13 cellular contexts compared by ENCODE assay signal in the genomic region with DNA sequence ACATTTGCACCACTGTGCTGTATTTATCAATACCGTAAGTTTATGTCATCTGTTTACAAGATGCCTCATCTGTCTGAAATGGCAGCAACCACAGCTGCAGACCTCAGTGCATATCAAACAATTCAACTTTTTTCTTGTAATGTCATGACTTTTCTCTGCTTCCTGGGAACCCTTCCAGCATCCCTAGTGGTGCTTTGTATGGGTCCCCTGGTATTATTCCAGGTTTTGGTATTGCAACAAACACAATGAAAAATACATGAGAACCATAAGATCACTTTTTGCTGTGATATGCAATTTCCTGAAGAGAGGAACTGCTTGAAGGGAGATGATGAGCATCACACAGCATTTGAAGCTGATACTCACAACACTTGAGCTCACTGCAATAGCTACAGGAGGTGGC.
"Had no signal": no experiment of that assay in that cellular context is flagged by ENCODE, and none has a peak within 500 bp of the region (broad histone marks: within the 10 kb centered on the region; RNA-seq: fewer than 3 reads in every experiment).

No MANE protein-coding gene starts in this region.

- H3K9me3 Mint-ChIP-seq: central memory CD8-positive, alpha-beta T cell had no signal

- ATAC-seq: psoas muscle; stimulated activated naive CD8-positive, alpha-beta T cell treated with anti-CD3 and anti-CD28 coated beads, Interleukin-15, amount 100 ng/mL, for 72 hours had no signal

- H3K4me3 Mint-ChIP-seq: activated CD4-positive, alpha-beta memory T cell treated with anti-CD3 and anti-CD28 coated beads for 36 hours; activated naive CD8-positive, alpha-beta T cell treated with anti-CD3 and anti-CD28 coated beads, Interleukin-2, amount 10 ng/mL, durations not matched to agents 7 days and 5 days; central memory CD8-positive, alpha-beta T cell; dendritic cell treated with granulocyte-macrophage colony-stimulating factor and Interleukin-4, amounts not matched to agents 40 ng/mL and 50 ng/mL, for 4 days; nephron progenitor cell; stimulated activated naive CD8-positive, alpha-beta T cell treated with anti-CD3 and anti-CD28 coated beads, Interleukin-15, amount 100 ng/mL, for 72 hours had no signal

- DNase-seq: activated CD4-positive, alpha-beta memory T cell treated with anti-CD3 and anti-CD28 coated beads for 36 hours; activated CD4-positive, CD25-positive, alpha-beta regulatory T cell treated with anti-CD3 and anti-CD28 coated beads, Interleukin-2, amount 50 U/mL, for 72 hours; activated naive CD8-positive, alpha-beta T cell treated with anti-CD3 and anti-CD28 coated beads, Interleukin-2, amount 10 ng/mL, durations not matched to agents 7 days and 5 days; activated T-cell treated with anti-CD3 and anti-CD28 coated beads, Interleukin-2, amount 50 U/mL, for 48 hours; aorta; heart left ventricle; nephron progenitor cell; psoas muscle; stimulated activated CD4-positive, alpha-beta T cell treated with anti-CD3 and anti-CD28 coated beads, Interleukin-4, amount 100 ng/mL, for 24 hours; stimulated activated naive CD8-positive, alpha-beta T cell treated with anti-CD3 and anti-CD28 coated beads, Interleukin-15, amount 100 ng/mL, for 72 hours had no signal

- H3K27me3 Mint-ChIP-seq: dendritic cell treated with granulocyte-macrophage colony-stimulating factor and Interleukin-4, amounts not matched to agents 40 ng/mL and 50 ng/mL, for 4 days; stimulated activated naive CD8-positive, alpha-beta T cell treated with anti-CD3 and anti-CD28 coated beads, Interleukin-15, amount 100 ng/mL, for 72 hours had no signal

- H3K4me3 ChIP-seq: heart left ventricle, psoas muscle, thoracic aorta had no signal

- H3K27ac Mint-ChIP-seq: activated CD4-positive, alpha-beta memory T cell treated with anti-CD3 and anti-CD28 coated beads for 36 hours; activated naive CD8-positive, alpha-beta T cell treated with anti-CD3 and anti-CD28 coated beads, Interleukin-2, amount 10 ng/mL, durations not matched to agents 7 days and 5 days; dendritic cell treated with granulocyte-macrophage colony-stimulating factor and Interleukin-4, amounts not matched to agents 40 ng/mL and 50 ng/mL, for 4 days; nephron progenitor cell; stimulated activated naive CD8-positive, alpha-beta T cell treated with anti-CD3 and anti-CD28 coated beads, Interleukin-15, amount 100 ng/mL, for 72 hours had no signal

- H3K36me3 Mint-ChIP-seq: activated naive CD8-positive, alpha-beta T cell treated with anti-CD3 and anti-CD28 coated beads, Interleukin-2, amount 10 ng/mL, durations not matched to agents 7 days and 5 days had no signal

- H3K4me1 Mint-ChIP-seq: activated naive CD8-positive, alpha-beta T cell treated with anti-CD3 and anti-CD28 coated beads, Interleukin-2, amount 10 ng/mL, durations not matched to agents 7 days and 5 days; central memory CD8-positive, alpha-beta T cell; nephron progenitor cell; stimulated activated naive CD8-positive, alpha-beta T cell treated with anti-CD3 and anti-CD28 coated beads, Interleukin-15, amount 100 ng/mL, for 72 hours had no signal
